In the genomic region with DNA sequence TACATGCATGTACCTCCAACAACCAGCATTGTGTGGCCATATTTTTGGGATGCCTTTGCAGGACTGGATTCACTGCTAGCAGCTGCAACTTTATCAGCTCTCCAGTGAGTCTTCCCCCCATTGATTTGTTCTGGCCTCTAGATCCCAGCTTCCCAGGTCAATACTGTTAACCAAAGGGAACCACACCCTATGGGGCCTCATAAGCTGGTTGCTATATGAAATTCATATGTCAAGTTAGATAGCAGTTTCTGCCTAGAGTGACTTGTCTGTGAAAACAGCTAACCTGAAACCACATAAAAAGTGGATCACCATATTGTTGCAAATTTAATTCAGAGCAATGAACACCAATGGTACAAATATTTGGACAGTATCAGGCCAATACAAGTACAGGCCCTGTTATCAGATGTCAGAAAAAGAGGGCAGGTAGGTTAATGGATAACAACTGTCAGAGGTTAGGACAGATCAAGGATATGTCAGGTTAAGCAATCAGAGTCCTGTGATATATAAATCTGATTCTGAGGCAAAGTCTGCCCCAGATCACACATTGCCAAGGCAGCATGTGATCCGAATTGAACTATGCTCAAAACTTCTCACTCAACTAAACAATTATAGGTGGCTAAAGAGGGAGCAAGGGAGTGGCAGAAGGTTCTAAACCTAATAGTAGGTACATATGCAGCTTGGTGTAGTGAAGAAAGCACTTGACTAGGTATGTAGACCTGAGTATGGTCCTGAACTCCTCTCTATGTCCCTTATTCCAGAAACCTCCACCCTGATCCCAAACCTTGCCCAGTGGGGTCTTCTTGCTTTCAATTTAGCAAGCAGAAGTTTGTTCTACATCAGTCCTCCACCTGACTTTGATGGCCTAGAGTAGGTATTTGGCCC, we compare ENCODE assay signal across 1 cellular context.
TF ChIP-seq lines count a peak whose summit lies in the region.

No MANE protein-coding gene starts in this region.

TF ChIP-seq in HepG2, 621 proteins besides CTCF, POLR2A, EP300 and RAD21 (continued from another document and continues in another):
- TF ChIP-seq, protein P1, sequence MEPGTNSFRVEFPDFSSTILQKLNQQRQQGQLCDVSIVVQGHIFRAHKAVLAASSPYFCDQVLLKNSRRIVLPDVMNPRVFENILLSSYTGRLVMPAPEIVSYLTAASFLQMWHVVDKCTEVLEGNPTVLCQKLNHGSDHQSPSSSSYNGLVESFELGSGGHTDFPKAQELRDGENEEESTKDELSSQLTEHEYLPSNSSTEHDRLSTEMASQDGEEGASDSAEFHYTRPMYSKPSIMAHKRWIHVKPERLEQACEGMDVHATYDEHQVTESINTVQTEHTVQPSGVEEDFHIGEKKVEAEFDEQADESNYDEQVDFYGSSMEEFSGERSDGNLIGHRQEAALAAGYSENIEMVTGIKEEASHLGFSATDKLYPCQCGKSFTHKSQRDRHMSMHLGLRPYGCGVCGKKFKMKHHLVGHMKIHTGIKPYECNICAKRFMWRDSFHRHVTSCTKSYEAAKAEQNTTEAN (CRISPR knock-in tag; conservative IDR thresholded peaks at IDR 0.05) = no peak; the same call in 1 of the 2 replicates
- TF ChIP-seq KMT2B (CRISPR knock-in tag; IDR thresholded peaks at IDR 0.05) (peak; percentile 48), TOE1 (CRISPR knock-in tag; IDR thresholded peaks at IDR 0.05) (no peak), PHF20 (CRISPR knock-in tag; IDR thresholded peaks at IDR 0.05) (no peak), TCF7 (IDR thresholded peaks at IDR 0.05; ENCODE audit: low read depth) (peak; percentile 76), STAG1 (CRISPR knock-in tag; IDR thresholded peaks at IDR 0.05) (no peak; the same call in none of the 2 replicates), ZNF382 (CRISPR knock-in tag; IDR thresholded peaks at IDR 0.05; ENCODE audit: borderline replicate concordance) (no peak), ZNF430 (CRISPR knock-in tag; IDR thresholded peaks at IDR 0.05) (peak; percentile 86; the same call in 1 of the 2 replicates), SOX13 (IDR thresholded peaks at IDR 0.05) (peak; percentile 80), SOX13 (CRISPR knock-in tag; conservative IDR thresholded peaks at IDR 0.05 in 1 of 2, IDR thresholded peaks at IDR 0.05 in 1 of 2) (peak in 1 of 2 experiments; percentile 95; a peak in 2 of 4 replicates), ZIK1 (CRISPR knock-in tag; IDR thresholded peaks at IDR 0.05; ENCODE audit: borderline replicate concordance, low read depth) (no peak), FLYWCH1 (CRISPR knock-in tag; IDR thresholded peaks at IDR 0.05) (no peak; the same call in 1 of the 2 replicates), NCOA1 (CRISPR knock-in tag; IDR thresholded peaks at IDR 0.05) (0 out of 2 replicates have a peak, but pooled peaks have one; percentile 45), MATR3 (CRISPR knock-in tag; IDR thresholded peaks at IDR 0.05) (no peak), ZNF577 (CRISPR knock-in tag; IDR thresholded peaks at IDR 0.05; ENCODE audit: borderline replicate concordance, low read depth) (no peak), IRX3 (CRISPR knock-in tag; IDR thresholded peaks at IDR 0.05; ENCODE audit: borderline replicate concordance, low read depth) (no peak), EZH2 (conservative IDR thresholded peaks at IDR 0.05; ENCODE audit: low read depth, low read length) (no peak), PPARG (CRISPR knock-in tag; conservative IDR thresholded peaks at IDR 0.05) (peak; percentile 83; the same call in 1 of the 2 replicates), POLR2AphosphoS2 (IDR thresholded peaks at IDR 0.05; ENCODE audit: low read depth, low read length) (no peak), FOXM1 (CRISPR knock-in tag; IDR thresholded peaks at IDR 0.05) (no peak), ZNF329 (CRISPR knock-in tag; IDR thresholded peaks at IDR 0.05; ENCODE audit: low read depth) (no peak), MEF2D (CRISPR knock-in tag; IDR thresholded peaks at IDR 0.05) (peak; percentile 94), SRSF4 (IDR thresholded peaks at IDR 0.05; ENCODE audit: low read depth, low read length, poor library complexity, severe bottlenecking) (no peak), MIER3 (CRISPR knock-in tag; IDR thresholded peaks at IDR 0.05; ENCODE audit: borderline replicate concordance) (peak; percentile 68; the same call in 1 of the 2 replicates), ZNF562 (CRISPR knock-in tag; IDR thresholded peaks at IDR 0.05; ENCODE audit: borderline replicate concordance) (no peak), IRF2 (CRISPR knock-in tag; IDR thresholded peaks at IDR 0.05) (peak; percentile 69; the same call in 1 of the 2 replicates), ZNF335 (CRISPR knock-in tag; IDR thresholded peaks at IDR 0.05) (peak; percentile 39), CCAR2 (optimal IDR thresholded peaks at IDR 0.05; ENCODE audit: low read depth, low read length) (no peak)
- TF ChIP-seq, protein P2, sequence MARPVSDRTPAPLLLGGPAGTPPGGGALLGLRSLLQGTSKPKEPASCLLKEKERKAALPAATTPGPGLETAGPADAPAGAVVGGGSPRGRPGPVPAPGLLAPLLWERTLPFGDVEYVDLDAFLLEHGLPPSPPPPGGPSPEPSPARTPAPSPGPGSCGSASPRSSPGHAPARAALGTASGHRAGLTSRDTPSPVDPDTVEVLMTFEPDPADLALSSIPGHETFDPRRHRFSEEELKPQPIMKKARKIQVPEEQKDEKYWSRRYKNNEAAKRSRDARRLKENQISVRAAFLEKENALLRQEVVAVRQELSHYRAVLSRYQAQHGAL (CRISPR knock-in tag; IDR thresholded peaks at IDR 0.05; ENCODE audit: not compliant biosample characterization) = no peak
- TF ChIP-seq, protein P3, sequence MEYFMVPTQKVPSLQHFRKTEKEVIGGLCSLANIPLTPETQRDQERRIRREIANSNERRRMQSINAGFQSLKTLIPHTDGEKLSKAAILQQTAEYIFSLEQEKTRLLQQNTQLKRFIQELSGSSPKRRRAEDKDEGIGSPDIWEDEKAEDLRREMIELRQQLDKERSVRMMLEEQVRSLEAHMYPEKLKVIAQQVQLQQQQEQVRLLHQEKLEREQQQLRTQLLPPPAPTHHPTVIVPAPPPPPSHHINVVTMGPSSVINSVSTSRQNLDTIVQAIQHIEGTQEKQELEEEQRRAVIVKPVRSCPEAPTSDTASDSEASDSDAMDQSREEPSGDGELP (IDR thresholded peaks at IDR 0.05; ENCODE audit: borderline replicate concordance, low read depth) = peak; percentile 66; the same call in 1 of the 2 replicates
- TF ChIP-seq, protein P4, sequence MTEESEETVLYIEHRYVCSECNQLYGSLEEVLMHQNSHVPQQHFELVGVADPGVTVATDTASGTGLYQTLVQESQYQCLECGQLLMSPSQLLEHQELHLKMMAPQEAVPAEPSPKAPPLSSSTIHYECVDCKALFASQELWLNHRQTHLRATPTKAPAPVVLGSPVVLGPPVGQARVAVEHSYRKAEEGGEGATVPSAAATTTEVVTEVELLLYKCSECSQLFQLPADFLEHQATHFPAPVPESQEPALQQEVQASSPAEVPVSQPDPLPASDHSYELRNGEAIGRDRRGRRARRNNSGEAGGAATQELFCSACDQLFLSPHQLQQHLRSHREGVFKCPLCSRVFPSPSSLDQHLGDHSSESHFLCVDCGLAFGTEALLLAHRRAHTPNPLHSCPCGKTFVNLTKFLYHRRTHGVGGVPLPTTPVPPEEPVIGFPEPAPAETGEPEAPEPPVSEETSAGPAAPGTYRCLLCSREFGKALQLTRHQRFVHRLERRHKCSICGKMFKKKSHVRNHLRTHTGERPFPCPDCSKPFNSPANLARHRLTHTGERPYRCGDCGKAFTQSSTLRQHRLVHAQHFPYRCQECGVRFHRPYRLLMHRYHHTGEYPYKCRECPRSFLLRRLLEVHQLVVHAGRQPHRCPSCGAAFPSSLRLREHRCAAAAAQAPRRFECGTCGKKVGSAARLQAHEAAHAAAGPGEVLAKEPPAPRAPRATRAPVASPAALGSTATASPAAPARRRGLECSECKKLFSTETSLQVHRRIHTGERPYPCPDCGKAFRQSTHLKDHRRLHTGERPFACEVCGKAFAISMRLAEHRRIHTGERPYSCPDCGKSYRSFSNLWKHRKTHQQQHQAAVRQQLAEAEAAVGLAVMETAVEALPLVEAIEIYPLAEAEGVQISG (CRISPR knock-in tag; IDR thresholded peaks at IDR 0.05) = no peak
- TF ChIP-seq, protein P5, sequence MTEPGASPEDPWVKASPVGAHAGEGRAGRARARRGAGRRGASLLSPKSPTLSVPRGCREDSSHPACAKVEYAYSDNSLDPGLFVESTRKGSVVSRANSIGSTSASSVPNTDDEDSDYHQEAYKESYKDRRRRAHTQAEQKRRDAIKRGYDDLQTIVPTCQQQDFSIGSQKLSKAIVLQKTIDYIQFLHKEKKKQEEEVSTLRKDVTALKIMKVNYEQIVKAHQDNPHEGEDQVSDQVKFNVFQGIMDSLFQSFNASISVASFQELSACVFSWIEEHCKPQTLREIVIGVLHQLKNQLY (CRISPR knock-in tag; IDR thresholded peaks at IDR 0.05) = 0 out of 2 replicates have a peak, but pooled peaks have one; percentile 55
- TF ChIP-seq, protein P6, sequence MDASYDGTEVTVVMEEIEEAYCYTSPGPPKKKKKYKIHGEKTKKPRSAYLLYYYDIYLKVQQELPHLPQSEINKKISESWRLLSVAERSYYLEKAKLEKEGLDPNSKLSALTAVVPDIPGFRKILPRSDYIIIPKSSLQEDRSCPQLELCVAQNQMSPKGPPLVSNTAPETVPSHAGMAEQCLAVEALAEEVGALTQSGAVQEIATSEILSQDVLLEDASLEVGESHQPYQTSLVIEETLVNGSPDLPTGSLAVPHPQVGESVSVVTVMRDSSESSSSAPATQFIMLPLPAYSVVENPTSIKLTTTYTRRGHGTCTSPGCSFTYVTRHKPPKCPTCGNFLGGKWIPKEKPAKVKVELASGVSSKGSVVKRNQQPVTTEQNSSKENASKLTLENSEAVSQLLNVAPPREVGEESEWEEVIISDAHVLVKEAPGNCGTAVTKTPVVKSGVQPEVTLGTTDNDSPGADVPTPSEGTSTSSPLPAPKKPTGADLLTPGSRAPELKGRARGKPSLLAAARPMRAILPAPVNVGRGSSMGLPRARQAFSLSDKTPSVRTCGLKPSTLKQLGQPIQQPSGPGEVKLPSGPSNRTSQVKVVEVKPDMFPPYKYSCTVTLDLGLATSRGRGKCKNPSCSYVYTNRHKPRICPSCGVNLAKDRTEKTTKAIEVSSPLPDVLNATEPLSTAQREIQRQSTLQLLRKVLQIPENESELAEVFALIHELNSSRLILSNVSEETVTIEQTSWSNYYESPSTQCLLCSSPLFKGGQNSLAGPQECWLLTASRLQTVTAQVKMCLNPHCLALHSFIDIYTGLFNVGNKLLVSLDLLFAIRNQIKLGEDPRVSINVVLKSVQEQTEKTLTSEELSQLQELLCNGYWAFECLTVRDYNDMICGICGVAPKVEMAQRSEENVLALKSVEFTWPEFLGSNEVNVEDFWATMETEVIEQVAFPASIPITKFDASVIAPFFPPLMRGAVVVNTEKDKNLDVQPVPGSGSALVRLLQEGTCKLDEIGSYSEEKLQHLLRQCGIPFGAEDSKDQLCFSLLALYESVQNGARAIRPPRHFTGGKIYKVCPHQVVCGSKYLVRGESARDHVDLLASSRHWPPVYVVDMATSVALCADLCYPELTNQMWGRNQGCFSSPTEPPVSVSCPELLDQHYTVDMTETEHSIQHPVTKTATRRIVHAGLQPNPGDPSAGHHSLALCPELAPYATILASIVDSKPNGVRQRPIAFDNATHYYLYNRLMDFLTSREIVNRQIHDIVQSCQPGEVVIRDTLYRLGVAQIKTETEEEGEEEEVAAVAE (CRISPR knock-in tag; IDR thresholded peaks at IDR 0.05; ENCODE audit: borderline replicate concordance) = peak; percentile 33; the same call in 1 of the 2 replicates
- TF ChIP-seq, protein P7, sequence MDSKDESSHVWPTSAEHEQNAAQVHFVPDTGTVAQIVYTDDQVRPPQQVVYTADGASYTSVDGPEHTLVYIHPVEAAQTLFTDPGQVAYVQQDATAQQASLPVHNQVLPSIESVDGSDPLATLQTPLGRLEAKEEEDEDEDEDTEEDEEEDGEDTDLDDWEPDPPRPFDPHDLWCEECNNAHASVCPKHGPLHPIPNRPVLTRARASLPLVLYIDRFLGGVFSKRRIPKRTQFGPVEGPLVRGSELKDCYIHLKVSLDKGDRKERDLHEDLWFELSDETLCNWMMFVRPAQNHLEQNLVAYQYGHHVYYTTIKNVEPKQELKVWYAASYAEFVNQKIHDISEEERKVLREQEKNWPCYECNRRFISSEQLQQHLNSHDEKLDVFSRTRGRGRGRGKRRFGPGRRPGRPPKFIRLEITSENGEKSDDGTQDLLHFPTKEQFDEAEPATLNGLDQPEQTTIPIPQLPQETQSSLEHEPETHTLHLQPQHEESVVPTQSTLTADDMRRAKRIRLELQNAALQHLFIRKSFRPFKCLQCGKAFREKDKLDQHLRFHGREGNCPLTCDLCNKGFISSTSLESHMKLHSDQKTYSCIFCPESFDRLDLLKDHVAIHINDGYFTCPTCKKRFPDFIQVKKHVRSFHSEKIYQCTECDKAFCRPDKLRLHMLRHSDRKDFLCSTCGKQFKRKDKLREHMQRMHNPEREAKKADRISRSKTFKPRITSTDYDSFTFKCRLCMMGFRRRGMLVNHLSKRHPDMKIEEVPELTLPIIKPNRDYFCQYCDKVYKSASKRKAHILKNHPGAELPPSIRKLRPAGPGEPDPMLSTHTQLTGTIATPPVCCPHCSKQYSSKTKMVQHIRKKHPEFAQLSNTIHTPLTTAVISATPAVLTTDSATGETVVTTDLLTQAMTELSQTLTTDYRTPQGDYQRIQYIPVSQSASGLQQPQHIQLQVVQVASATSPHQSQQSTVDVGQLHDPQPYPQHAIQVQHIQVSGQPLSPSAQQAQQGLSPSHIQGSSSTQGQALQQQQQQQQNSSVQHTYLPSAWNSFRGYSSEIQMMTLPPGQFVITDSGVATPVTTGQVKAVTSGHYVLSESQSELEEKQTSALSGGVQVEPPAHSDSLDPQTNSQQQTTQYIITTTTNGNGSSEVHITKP (CRISPR knock-in tag; IDR thresholded peaks at IDR 0.05; ENCODE audit: low read depth) = peak; percentile 62; the same call in 1 of the 2 replicates
- TF ChIP-seq, protein P8, sequence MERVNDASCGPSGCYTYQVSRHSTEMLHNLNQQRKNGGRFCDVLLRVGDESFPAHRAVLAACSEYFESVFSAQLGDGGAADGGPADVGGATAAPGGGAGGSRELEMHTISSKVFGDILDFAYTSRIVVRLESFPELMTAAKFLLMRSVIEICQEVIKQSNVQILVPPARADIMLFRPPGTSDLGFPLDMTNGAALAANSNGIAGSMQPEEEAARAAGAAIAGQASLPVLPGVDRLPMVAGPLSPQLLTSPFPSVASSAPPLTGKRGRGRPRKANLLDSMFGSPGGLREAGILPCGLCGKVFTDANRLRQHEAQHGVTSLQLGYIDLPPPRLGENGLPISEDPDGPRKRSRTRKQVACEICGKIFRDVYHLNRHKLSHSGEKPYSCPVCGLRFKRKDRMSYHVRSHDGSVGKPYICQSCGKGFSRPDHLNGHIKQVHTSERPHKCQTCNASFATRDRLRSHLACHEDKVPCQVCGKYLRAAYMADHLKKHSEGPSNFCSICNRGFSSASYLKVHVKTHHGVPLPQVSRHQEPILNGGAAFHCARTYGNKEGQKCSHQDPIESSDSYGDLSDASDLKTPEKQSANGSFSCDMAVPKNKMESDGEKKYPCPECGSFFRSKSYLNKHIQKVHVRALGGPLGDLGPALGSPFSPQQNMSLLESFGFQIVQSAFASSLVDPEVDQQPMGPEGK (CRISPR knock-in tag; IDR thresholded peaks at IDR 0.05) = 0 out of 2 replicates have a peak, but pooled peaks have one; percentile 7
- TF ChIP-seq, protein P9, sequence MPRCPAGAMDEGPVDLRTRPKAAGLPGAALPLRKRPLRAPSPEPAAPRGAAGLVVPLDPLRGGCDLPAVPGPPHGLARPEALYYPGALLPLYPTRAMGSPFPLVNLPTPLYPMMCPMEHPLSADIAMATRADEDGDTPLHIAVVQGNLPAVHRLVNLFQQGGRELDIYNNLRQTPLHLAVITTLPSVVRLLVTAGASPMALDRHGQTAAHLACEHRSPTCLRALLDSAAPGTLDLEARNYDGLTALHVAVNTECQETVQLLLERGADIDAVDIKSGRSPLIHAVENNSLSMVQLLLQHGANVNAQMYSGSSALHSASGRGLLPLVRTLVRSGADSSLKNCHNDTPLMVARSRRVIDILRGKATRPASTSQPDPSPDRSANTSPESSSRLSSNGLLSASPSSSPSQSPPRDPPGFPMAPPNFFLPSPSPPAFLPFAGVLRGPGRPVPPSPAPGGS (CRISPR knock-in tag; IDR thresholded peaks at IDR 0.05) = no peak
